7 cellular contexts compared by ENCODE assay signal in the genomic region with DNA sequence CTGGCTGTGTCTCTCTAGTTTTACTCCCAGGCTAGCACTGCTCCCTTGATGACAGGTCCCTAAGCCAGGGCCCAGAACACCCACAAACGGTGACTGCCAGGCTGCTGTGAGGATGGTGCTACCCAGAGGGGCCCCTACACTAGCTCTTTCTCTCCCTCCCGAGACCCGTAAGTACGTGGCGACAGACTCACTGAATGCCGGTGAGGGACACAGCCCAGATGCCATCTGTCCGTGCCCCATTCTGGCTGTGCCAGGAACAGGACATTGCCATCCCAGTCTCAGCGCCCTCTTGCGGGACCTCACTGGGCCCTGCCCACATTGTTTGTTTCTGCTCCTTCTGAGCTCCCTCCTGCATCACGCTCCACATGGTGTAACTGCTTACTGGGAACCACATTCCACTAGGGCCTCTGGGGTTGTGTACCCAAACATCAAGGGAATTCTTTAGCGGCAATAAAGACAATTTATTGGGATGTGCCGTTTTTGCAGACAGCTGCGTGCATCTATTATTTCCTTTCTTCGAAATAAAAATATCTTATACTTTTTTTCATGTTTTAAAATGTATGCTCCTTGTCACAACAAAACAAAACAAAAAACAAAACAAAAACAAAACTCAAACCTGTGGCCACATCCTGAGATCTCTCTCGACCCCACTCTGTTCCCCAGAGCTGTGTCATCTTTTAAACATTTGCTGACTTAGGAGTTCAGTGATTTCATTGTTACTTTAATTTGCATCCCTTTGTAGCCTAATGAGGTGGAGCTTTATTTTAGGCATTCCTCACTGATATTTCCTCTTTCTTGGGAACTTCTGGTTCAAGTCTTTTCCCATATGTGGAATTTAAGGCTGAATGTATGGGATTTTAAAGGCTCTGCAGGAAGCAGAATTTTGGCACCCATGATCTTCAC. TPM values are rescaled to one million over a fixed set of nuclear protein-coding genes. Genes with fewer than 3 reads are reported as not detected.
DNase-seq lines count a peak whose midpoint lies in the region; ATAC-seq and TF ChIP-seq lines count a peak whose summit lies in the region.

No MANE protein-coding gene starts in this region.

- H3K4me3 ChIP-seq in Karpas-422 (ENCODE audit: low read length): peak overlapping the region; percentile 26

- peak overlapping the region; percentile 55; the same call in 1 of the 2 replicates for H2AFZ ChIP-seq in Karpas-422 (ENCODE audit: low read length)

- no peaks in the 10 kb centered on the region for H3K9me2 ChIP-seq in Karpas-422 (replicated peaks; ENCODE audit: insufficient read depth, low read length)

- H3K36me3 Mint-ChIP-seq in osteocyte (ENCODE audit: unreplicated experiment): no peaks in the 10 kb centered on the region

- peak overlapping the region; percentile 33 for H3K9ac ChIP-seq in Karpas-422 (ENCODE audit: low read length)

- peak overlapping the region; percentile 67 for H3K4me2 ChIP-seq in Karpas-422 (ENCODE audit: low read depth, low read length, poor library complexity, severe bottlenecking)

- peak; percentile 78 for DNase-seq in ELR (ENCODE audit: low read depth)
- peak; percentile 78 for DNase-seq in Karpas-422
- peak; percentile 29 for DNase-seq in UCSD-AML1 (lab: John Stamatoyannopoulos, UW; ENCODE audit: unreplicated experiment)
- DNase-seq in foreskin keratinocyte: peak; percentile 23 to 34
- DNase-seq in osteocyte (ENCODE audit: extremely low spot score, unreplicated experiment): no peak
- no peak for DNase-seq in GM19240 (ENCODE audit: insufficient read length, low spot score)
- DNase-seq in NK-92 treated with Interleukin-12 subunit alpha and Interleukin-12 subunit beta, amount 100 ng/mL, for 24 hours (lab: John Stamatoyannopoulos, UW): no peak

- no peaks in the 10 kb centered on the region for H3K9me3 Mint-ChIP-seq in osteocyte (ENCODE audit: unreplicated experiment)

- no peaks in the 10 kb centered on the region for H4K20me1 ChIP-seq in Karpas-422 (ENCODE audit: insufficient read depth, low read depth, low read length)

- peak; percentile 45 for ATAC-seq in foreskin keratinocyte

- TF ChIP-seq CTCF in foreskin keratinocyte (conservative IDR thresholded peaks at IDR 0.05) (peak; percentile 75), osteocyte (IDR thresholded peaks at IDR 0.05) (peak; percentile 73)

- peaks cover 2% of the 10 kb centered on the region for H3K27me3 Mint-ChIP-seq in osteocyte (ENCODE audit: unreplicated experiment)

- H3K27ac ChIP-seq in Karpas-422 (ENCODE audit: low read length) (no peak overlapping the region), foreskin keratinocyte (no peak overlapping the region)

- no peak overlapping the region for H3K4me3 Mint-ChIP-seq in osteocyte (ENCODE audit: unreplicated experiment)

- H3K79me2 ChIP-seq in Karpas-422 (ENCODE audit: low read length): peaks cover 6% of the 10 kb centered on the region

- no peaks in the 10 kb centered on the region for H3K27me3 ChIP-seq in Karpas-422 (ENCODE audit: low read length)
- H3K27me3 ChIP-seq in foreskin keratinocyte: peaks cover 4% of the 10 kb centered on the region

- H3K9me3 ChIP-seq in Karpas-422 (ENCODE audit: low read length): no peaks in the 10 kb centered on the region

- H3K4me1 ChIP-seq in Karpas-422 (ENCODE audit: low read length) (peaks cover 44% of the 10 kb centered on the region), foreskin keratinocyte (peaks cover 5% of the 10 kb centered on the region)

- H3K4me1 Mint-ChIP-seq in osteocyte (ENCODE audit: unreplicated experiment): peaks cover 40% of the 10 kb centered on the region

- no peaks in the 10 kb centered on the region for H3K36me3 ChIP-seq in Karpas-422 (ENCODE audit: insufficient read depth, low read length)

- H3K27ac Mint-ChIP-seq in osteocyte (ENCODE audit: unreplicated experiment): peak overlapping the region; percentile 72

RNA-seq across cellular contexts. Expression of gene TPCN2, which starts 4.4 kb away (rescaled TPM):
- total RNA-seq in Karpas-422 (2014; rRNA removed; shearing (Covaris generic); ENCODE audit: low replicate concordance): 37.6 and 49.3 TPM in 2 replicates
- total RNA-seq in foreskin keratinocyte (10.2 and 11.9 TPM in 2 replicates), osteocyte (21.0 and 22.4 TPM in 2 replicates)
- 7.4 and 8.6 TPM in 2 replicates for polyA plus RNA-seq in foreskin keratinocyte

RNA-seq across cellular contexts. Expression of gene MRGPRF, which starts 31.3 kb away (rescaled TPM):
- not detected in 2 replicates for total RNA-seq in Karpas-422 (2014; rRNA removed; shearing (Covaris generic); ENCODE audit: low replicate concordance)
- total RNA-seq in foreskin keratinocyte (0.07 and 0.14 TPM in 2 replicates), osteocyte (7.0 and 8.4 TPM in 2 replicates)
- polyA plus RNA-seq in foreskin keratinocyte: 0.09 and 0.25 TPM in 2 replicates

Comparison
In these comparisons a context has a peak if more than half of its experiments do, and no peak if none do; other contexts are left out.
1. DNase-seq: peak in ELR (single experiment), Karpas-422 (single experiment), UCSD-AML1 (single experiment) and foreskin keratinocyte (2 of 2); none in osteocyte (single experiment), GM19240 (single experiment) and NK-92 treated with Interleukin-12 subunit alpha and Interleukin-12 subunit beta, amount 100 ng/mL, for 24 hours (single experiment).